Comparison of ENCODE assay signal across 18 cellular contexts in the genomic region with DNA sequence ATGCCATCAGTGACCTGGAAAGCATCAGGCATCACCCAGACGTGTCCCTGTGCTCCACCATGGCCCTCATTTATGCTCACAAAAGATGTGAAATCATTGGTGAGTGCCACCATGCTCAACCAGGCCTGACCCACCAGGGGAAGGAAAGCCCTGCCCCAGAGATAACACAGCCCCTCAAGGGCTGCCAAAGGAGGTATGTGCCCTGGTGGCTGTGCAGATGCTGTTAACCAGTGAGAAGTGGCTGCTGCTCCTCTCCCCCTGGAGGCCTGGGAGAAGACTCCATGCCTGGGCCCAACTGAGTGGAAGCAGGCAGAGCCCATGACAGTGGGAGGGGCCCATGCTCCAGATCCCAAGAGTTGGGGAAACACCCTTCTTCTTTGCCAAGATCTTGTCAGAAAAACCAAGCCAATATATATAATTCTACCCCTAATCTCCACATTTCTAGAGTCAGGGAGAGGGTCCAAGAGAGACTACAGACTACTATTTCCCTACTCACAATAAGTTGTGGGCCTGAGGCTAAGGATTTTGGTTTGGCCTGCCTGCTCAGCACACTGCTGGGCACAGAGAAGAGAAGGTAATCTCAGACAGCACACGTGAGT. TPM values are rescaled to one million over a fixed set of nuclear protein-coding genes. Genes with fewer than 3 reads are reported as not detected.
"Had no signal": no experiment of that assay in that cellular context is flagged by ENCODE, and none has a peak within 500 bp of the region (broad histone marks: within the 10 kb centered on the region; RNA-seq: fewer than 3 reads in every experiment).

No MANE protein-coding gene starts in this region.

- H3K27me3 ChIP-seq: ascending aorta, testis, upper lobe of left lung had no signal

- H3K9me3 Mint-ChIP-seq: activated naive CD4-positive, alpha-beta T cell treated with anti-CD3 and anti-CD28 coated beads, Interleukin-2, amount 10 ng/mL, durations not matched to agents 7 days and 5 days; memory B cell; nephron; stimulated activated naive CD8-positive, alpha-beta T cell treated with anti-CD3 and anti-CD28 coated beads, Interleukin-15, amount 100 ng/mL, for 72 hours had no signal

- H3K4me3 Mint-ChIP-seq: activated naive CD4-positive, alpha-beta T cell treated with anti-CD3 and anti-CD28 coated beads, Interleukin-2, amount 10 ng/mL, durations not matched to agents 7 days and 5 days; memory B cell; stimulated activated naive CD8-positive, alpha-beta T cell treated with anti-CD3 and anti-CD28 coated beads, Interleukin-15, amount 100 ng/mL, for 72 hours; T-helper 17 cell had no signal

- H3K27ac Mint-ChIP-seq: activated naive CD4-positive, alpha-beta T cell treated with anti-CD3 and anti-CD28 coated beads, Interleukin-2, amount 10 ng/mL, durations not matched to agents 7 days and 5 days; memory B cell; nephron; stimulated activated naive CD8-positive, alpha-beta T cell treated with anti-CD3 and anti-CD28 coated beads, Interleukin-15, amount 100 ng/mL, for 72 hours; T-helper 17 cell had no signal

- ATAC-seq: right cardiac atrium; stimulated activated naive CD8-positive, alpha-beta T cell treated with anti-CD3 and anti-CD28 coated beads, Interleukin-15, amount 100 ng/mL, for 72 hours; T-helper 17 cell had no signal

- H3K36me3 ChIP-seq: ascending aorta, left ventricle myocardium inferior, prostate gland had no signal

- H3K9me3 ChIP-seq: ascending aorta, left ventricle myocardium inferior, prostate gland, testis, upper lobe of left lung had no signal

- H3K27ac ChIP-seq: ascending aorta, left ventricle myocardium inferior, prostate gland, testis, upper lobe of left lung had no signal

- H3K27me3 Mint-ChIP-seq: memory B cell, T-helper 17 cell had no signal

- H3K4me3 ChIP-seq: ascending aorta, left ventricle myocardium inferior, prostate gland, testis, upper lobe of left lung had no signal

- DNase-seq: activated CD4-positive, alpha-beta T cell treated with anti-CD3 and anti-CD28 coated beads, Interleukin-2, amount 50 U/mL, for 1 hour; activated CD4-positive, CD25-positive, alpha-beta regulatory T cell; activated naive CD4-positive, alpha-beta T cell treated with anti-CD3 and anti-CD28 coated beads, Interleukin-2, amount 10 ng/mL, durations not matched to agents 7 days and 5 days; activated T-cell treated with anti-CD3 and anti-CD28 coated beads, Interleukin-2, amount 50 U/mL, for 1 hour; kidney; left ventricle myocardium inferior; occipital lobe; right cardiac atrium; small intestine; stimulated activated naive CD8-positive, alpha-beta T cell treated with anti-CD3 and anti-CD28 coated beads, Interleukin-15, amount 100 ng/mL, for 72 hours; T-helper 17 cell; testis; upper lobe of left lung had no signal

RNA-seq across cellular contexts. Expression of a gene that starts 58.4 kb away (rescaled TPM):
- total RNA-seq: ascending aorta, bronchial epithelial cell had no signal
- polyA plus RNA-seq: right cardiac atrium had no signal
